In the genomic region with DNA sequence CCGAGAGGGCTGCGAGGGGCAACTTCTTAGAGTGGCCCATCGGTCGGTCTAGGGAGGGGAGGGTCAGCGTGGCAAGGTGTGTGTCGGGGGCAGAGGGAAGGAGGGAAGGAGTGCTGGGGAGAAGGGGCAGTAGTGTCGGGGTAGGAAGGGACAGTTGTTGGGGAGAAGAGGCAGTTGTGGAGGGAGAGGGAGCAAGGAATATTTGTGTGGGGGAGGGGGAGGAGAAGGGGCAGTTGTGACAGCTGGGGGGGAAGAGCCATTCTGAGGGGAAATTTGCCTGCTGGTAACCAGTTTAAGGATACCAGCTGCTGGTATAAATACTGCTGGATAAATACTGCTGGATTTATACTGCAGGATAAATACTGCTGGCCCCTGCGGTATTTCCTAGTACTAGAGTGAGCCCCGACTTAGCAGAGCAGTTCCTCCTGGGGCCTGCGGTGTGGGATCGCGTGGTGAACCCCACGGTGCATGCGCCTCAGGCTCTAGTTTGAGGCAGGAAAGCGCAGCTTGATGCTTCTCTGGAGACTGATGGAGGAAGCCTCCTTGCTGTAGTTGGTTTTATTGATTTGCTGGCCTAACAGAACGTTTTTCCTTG, we compare ENCODE assay signal across 9 cellular contexts. TPM values are rescaled to one million over a fixed set of nuclear protein-coding genes. Genes with fewer than 3 reads are reported as not detected.
DNase-seq lines count a peak whose midpoint lies in the region; ATAC-seq and TF ChIP-seq lines count a peak whose summit lies in the region.
"Had no signal": no experiment of that assay in that cellular context is flagged by ENCODE, and none has a peak within 500 bp of the region (broad histone marks: within the 10 kb centered on the region; RNA-seq: fewer than 3 reads in every experiment).

No MANE protein-coding gene starts in this region.

- intact Hi-C loops in colonic mucosa (cut with DNase I), result no loop called here

- no peaks in the 10 kb centered on the region for H3K36me3 Mint-ChIP-seq in naive B cell

- H3K9ac ChIP-seq in colonic mucosa (ENCODE audit: low read depth in 2 of 2, low read length in 2 of 2), result peak overlapping the region in 1 of 2 donors; percentile 30
- H3K9ac ChIP-seq: KMS-11 had no signal

- DNase-seq in DMS53 treated with DMSO at 0.1 percent for 48 hours (lab: John Stamatoyannopoulos, UW; ENCODE audit: unreplicated experiment) (peak; percentile 56), NCI-H82 treated with DMSO at 0.1 percent for 48 hours (lab: John Stamatoyannopoulos, UW; ENCODE audit: unreplicated experiment) (peak; percentile 83), colonic mucosa (no peak), naive B cell (no peak), HPDE6-E6E7 (ENCODE audit: extremely low spot score) (no peak), DMS79 (lab: John Stamatoyannopoulos, UW) (no peak), COLO668 (lab: John Stamatoyannopoulos, UW; ENCODE audit: unreplicated experiment) (no peak)

- no peaks in the 10 kb centered on the region for H3K4me1 ChIP-seq in colonic mucosa

- peak overlapping the region in 7 of 8 donors; percentile 22 to 89 (median 76) for H3K4me3 Mint-ChIP-seq in naive B cell

- H3K36me3 ChIP-seq in colonic mucosa, result no peaks in the 10 kb centered on the region

- no peaks in the 10 kb centered on the region for H3K9me3 ChIP-seq in colonic mucosa

- peak; percentile 69 to 75 for ATAC-seq in naive B cell (ENCODE audit: low read depth in 2 of 2)
- no peak for ATAC-seq in HG02970 (IDR thresholded peaks at IDR 0.05; ENCODE audit: low FRiP score, unreplicated experiment)

- no peak overlapping the region for H3K27ac ChIP-seq in colonic mucosa
- H3K27ac ChIP-seq: KMS-11 had no signal

- H3K4me1 Mint-ChIP-seq in naive B cell, result peaks cover 16 to 26% (median 23%) of the 10 kb centered on the region in 3 donors

- H3K27me3 Mint-ChIP-seq in naive B cell, result peaks cover 56 to 98% (median 97%) of the 10 kb centered on the region in 3 donors

- H3K9me3 Mint-ChIP-seq in naive B cell, result no peaks in the 10 kb centered on the region

- peaks cover 10% of the 10 kb centered on the region for H3K27me3 ChIP-seq in colonic mucosa

- no peak overlapping the region for H3K27ac Mint-ChIP-seq in naive B cell

- TF ChIP-seq CTCF in colonic mucosa (IDR thresholded peaks at IDR 0.05), result no peak

- H3K4me3 ChIP-seq in colonic mucosa, result peak overlapping the region; percentile 53

RNA-seq across cellular contexts. Expression of gene DNAH2, which starts 0.3 kb away (rescaled TPM):
- under 1 TPM; 0.32 to 0.62 TPM for total RNA-seq in colonic mucosa
- polyA plus RNA-seq in naive B cell (ENCODE audit: low read depth in 6 of 6), result not detected

RNA-seq across cellular contexts. Expression of gene EFNB3, which starts 12.9 kb away (rescaled TPM):
- under 1 TPM; 0.42 to 0.82 TPM for total RNA-seq in colonic mucosa
- not detected for polyA plus RNA-seq in naive B cell (ENCODE audit: low read depth in 6 of 6)

RNA-seq across cellular contexts. Expression of gene WRAP53, which starts 29.6 kb away (rescaled TPM):
- 10 to 100 TPM in 1 of 2 donors, 1 to 10 TPM in 1; 6.0 to 22.6 TPM for total RNA-seq in colonic mucosa
- polyA plus RNA-seq in naive B cell (ENCODE audit: low read depth in 6 of 6), result 10 to 100 TPM in 5 of 6 donors, 1 to 10 TPM in 1; 3.2 to 14.9 (median 12.9) TPM

RNA-seq across cellular contexts. Expression of gene TP53, which starts 30.6 kb away (rescaled TPM):
- total RNA-seq in colonic mucosa, result 10 to 100 TPM; 64.3 to 90.0 TPM
- polyA plus RNA-seq in naive B cell (ENCODE audit: low read depth in 6 of 6), result 10 to 100 TPM; 25.2 to 53.9 (median 47.7) TPM

Comparison
In these comparisons a context has a peak if more than half of its experiments do, and no peak if none do; other contexts are left out.
1. DNase-seq: peak in DMS53 treated with DMSO at 0.1 percent for 48 hours (single experiment) and NCI-H82 treated with DMSO at 0.1 percent for 48 hours (single experiment); none in colonic mucosa (single experiment), naive B cell (single experiment), HPDE6-E6E7 (single experiment), DMS79 (single experiment) and COLO668 (single experiment).